ENCODE assay signal across 1 cellular context in the genomic region with DNA sequence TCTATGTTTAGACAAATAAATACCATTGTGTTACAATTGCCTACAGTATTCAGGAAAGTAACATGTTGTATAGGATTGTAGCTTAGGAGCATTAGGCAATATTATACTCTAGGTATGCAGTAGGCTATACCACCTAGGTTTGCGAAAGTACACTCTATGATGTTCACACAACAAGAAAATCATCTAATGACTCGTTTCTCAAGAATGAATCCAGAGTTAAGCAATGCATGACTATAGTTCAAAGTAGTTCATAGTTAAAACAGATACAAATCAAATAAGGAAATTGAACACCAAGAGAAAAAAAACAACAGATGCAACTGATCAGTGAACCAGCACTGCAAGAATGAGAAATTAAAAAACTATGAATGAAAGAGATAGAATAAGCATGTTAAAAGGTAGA.
TF ChIP-seq lines count a peak whose summit lies in the region.

No MANE protein-coding gene starts in this region.

TF ChIP-seq in SK-N-SH, 30 proteins besides CTCF, POLR2A, EP300 and RAD21 (continued from another document):
- TF ChIP-seq, protein P1, sequence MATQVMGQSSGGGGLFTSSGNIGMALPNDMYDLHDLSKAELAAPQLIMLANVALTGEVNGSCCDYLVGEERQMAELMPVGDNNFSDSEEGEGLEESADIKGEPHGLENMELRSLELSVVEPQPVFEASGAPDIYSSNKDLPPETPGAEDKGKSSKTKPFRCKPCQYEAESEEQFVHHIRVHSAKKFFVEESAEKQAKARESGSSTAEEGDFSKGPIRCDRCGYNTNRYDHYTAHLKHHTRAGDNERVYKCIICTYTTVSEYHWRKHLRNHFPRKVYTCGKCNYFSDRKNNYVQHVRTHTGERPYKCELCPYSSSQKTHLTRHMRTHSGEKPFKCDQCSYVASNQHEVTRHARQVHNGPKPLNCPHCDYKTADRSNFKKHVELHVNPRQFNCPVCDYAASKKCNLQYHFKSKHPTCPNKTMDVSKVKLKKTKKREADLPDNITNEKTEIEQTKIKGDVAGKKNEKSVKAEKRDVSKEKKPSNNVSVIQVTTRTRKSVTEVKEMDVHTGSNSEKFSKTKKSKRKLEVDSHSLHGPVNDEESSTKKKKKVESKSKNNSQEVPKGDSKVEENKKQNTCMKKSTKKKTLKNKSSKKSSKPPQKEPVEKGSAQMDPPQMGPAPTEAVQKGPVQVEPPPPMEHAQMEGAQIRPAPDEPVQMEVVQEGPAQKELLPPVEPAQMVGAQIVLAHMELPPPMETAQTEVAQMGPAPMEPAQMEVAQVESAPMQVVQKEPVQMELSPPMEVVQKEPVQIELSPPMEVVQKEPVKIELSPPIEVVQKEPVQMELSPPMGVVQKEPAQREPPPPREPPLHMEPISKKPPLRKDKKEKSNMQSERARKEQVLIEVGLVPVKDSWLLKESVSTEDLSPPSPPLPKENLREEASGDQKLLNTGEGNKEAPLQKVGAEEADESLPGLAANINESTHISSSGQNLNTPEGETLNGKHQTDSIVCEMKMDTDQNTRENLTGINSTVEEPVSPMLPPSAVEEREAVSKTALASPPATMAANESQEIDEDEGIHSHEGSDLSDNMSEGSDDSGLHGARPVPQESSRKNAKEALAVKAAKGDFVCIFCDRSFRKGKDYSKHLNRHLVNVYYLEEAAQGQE (IDR thresholded peaks at IDR 0.05; ENCODE audit: low read depth, low read length): no peak
- 0 out of 2 replicates have a peak, but pooled peaks have one; percentile 15 for TF ChIP-seq RXRA (IDR thresholded peaks at IDR 0.05; ENCODE audit: borderline replicate concordance, low read depth)
- TF ChIP-seq JUND (IDR thresholded peaks at IDR 0.05): peak; percentile 52; the same call in 1 of the 2 replicates
- TF ChIP-seq CHD2 (IDR thresholded peaks at IDR 0.05; ENCODE audit: low read length, partially characterized antibody): no peak
- no peak for TF ChIP-seq SIN3A (IDR thresholded peaks at IDR 0.05; ENCODE audit: borderline replicate concordance, low read depth, low read length)
